In genomic region chr15:45919806-45920205, GRCh38 we compare ENCODE assay signal across 15 cellular contexts.
DNase-seq lines count a peak whose midpoint lies in the region; ATAC-seq, FAIRE-seq and TF ChIP-seq lines count a peak whose summit lies in the region.
"Had no signal": no experiment of that assay in that cellular context is flagged by ENCODE, and none has a peak within 500 bp of the region (broad histone marks: within the 10 kb centered on the region; RNA-seq: fewer than 3 reads in every experiment).

No MANE protein-coding gene starts in this region.

- peak; percentile 21 to 50 (median 26) for ATAC-seq in pancreas
- ATAC-seq in T-helper 17 cell = no peak
- ATAC-seq: stimulated activated naive B cell treated with anti-CD40 and anti-IgM and Interleukin-4, amounts not matched to agents 10 μg/mL and 1 μg/mL and 100 μg/mL, for 72 hours had no signal

- 81 to 84% methylated on average over 6 of the region's 6 CpGs for WGBS in pancreas, 2 donors

- H3K9me2 ChIP-seq in PC-9 (ENCODE audit: insufficient read depth) = no peaks in the 10 kb centered on the region

- H3K4me1 Mint-ChIP-seq in activated T-helper 1 cell treated with anti-CD3 and anti-CD28 coated beads, Interleukin-12 subunit alpha, Interleukin-12 subunit beta, Interleukin-2, Interleukin-4 antibody, amounts not matched to agents 30 ng/mL and 10 ng/mL and 1 ng/mL, durations not matched to agents 14 hours and 24 hours and 36 hours (ENCODE audit: low read depth) = no peaks in the 10 kb centered on the region
- no peaks in the 10 kb centered on the region for H3K4me1 Mint-ChIP-seq in T-helper 17 cell
- H3K4me1 Mint-ChIP-seq: stimulated activated naive B cell treated with anti-CD40 and anti-IgM and Interleukin-4, amounts not matched to agents 10 μg/mL and 1 μg/mL and 100 μg/mL, for 72 hours had no signal

- intact Hi-C loops in PC-9 (cut with micrococcal nuclease; ENCODE audit: unreplicated experiment) = loop anchor here (1.0 kb wide), 1 partner anchor 65 kb away; no protein-coding TSS in a partner anchor
- intact Hi-C loops in pancreas (cut with DNase I) = no loop called here
- intact Hi-C loops in activated T-helper 1 cell treated with anti-CD3 and anti-CD28 coated beads, Interleukin-12 subunit alpha, Interleukin-12 subunit beta, Interleukin-2, Interleukin-4 antibody, amounts not matched to agents 30 ng/mL and 10 ng/mL and 1 ng/mL, durations not matched to agents 14 hours and 24 hours and 36 hours (cut with micrococcal nuclease) = no loop called here

- no peaks in the 10 kb centered on the region for H3K9me3 Mint-ChIP-seq in activated T-helper 1 cell treated with anti-CD3 and anti-CD28 coated beads, Interleukin-12 subunit alpha, Interleukin-12 subunit beta, Interleukin-2, Interleukin-4 antibody, amounts not matched to agents 30 ng/mL and 10 ng/mL and 1 ng/mL, durations not matched to agents 14 hours and 24 hours and 36 hours

- no peaks in the 10 kb centered on the region for H3K27me3 ChIP-seq in PC-9 (ENCODE audit: insufficient read depth, low read depth)
- H3K27me3 ChIP-seq in pancreas = no peaks in the 10 kb centered on the region

- no peak overlapping the region for H3K4me3 Mint-ChIP-seq in activated T-helper 1 cell treated with anti-CD3 and anti-CD28 coated beads, Interleukin-12 subunit alpha, Interleukin-12 subunit beta, Interleukin-2, Interleukin-4 antibody, amounts not matched to agents 30 ng/mL and 10 ng/mL and 1 ng/mL, durations not matched to agents 14 hours and 24 hours and 36 hours
- H3K4me3 Mint-ChIP-seq in T-helper 17 cell = no peak overlapping the region
- H3K4me3 Mint-ChIP-seq: stimulated activated naive B cell treated with anti-CD40 and anti-IgM and Interleukin-4, amounts not matched to agents 10 μg/mL and 1 μg/mL and 100 μg/mL, for 72 hours had no signal

- no peaks in the 10 kb centered on the region for H4K20me1 ChIP-seq in PC-9 (ENCODE audit: insufficient read depth)

- H3K79me2 ChIP-seq in PC-9 (ENCODE audit: low read depth) = no peaks in the 10 kb centered on the region

- no peak overlapping the region for H2AFZ ChIP-seq in PC-9

- peak overlapping the region; percentile 32 for H3K4me2 ChIP-seq in PC-9

- POLR2A ChIA-PET in PC-9 (lab: Charles Lee; ENCODE audit: unreplicated experiment) = no interaction called here

- TF ChIP-seq CTCF in PC-9 (conservative IDR thresholded peaks at IDR 0.05) (no peak), fibroblast of mammary gland (conservative IDR thresholded peaks at IDR 0.05; ENCODE audit: control insufficient read depth, insufficient read depth, low read depth, low read length) (no peak), pancreas (IDR thresholded peaks at IDR 0.05) (no peak)

- CTCF ChIA-PET in PC-9 (lab: Charles Lee) = no interaction called here

- H3K36me3 Mint-ChIP-seq in activated T-helper 1 cell treated with anti-CD3 and anti-CD28 coated beads, Interleukin-12 subunit alpha, Interleukin-12 subunit beta, Interleukin-2, Interleukin-4 antibody, amounts not matched to agents 30 ng/mL and 10 ng/mL and 1 ng/mL, durations not matched to agents 14 hours and 24 hours and 36 hours (ENCODE audit: low read depth) = no peaks in the 10 kb centered on the region
- no peaks in the 10 kb centered on the region for H3K36me3 Mint-ChIP-seq in T-helper 17 cell (ENCODE audit: low read depth)
- H3K36me3 Mint-ChIP-seq: stimulated activated naive B cell treated with anti-CD40 and anti-IgM and Interleukin-4, amounts not matched to agents 10 μg/mL and 1 μg/mL and 100 μg/mL, for 72 hours had no signal

- H3F3A ChIP-seq in PC-9 (ENCODE audit: insufficient read depth, low read depth) = no peaks in the 10 kb centered on the region

- H3K27ac Mint-ChIP-seq in activated T-helper 1 cell treated with anti-CD3 and anti-CD28 coated beads, Interleukin-12 subunit alpha, Interleukin-12 subunit beta, Interleukin-2, Interleukin-4 antibody, amounts not matched to agents 30 ng/mL and 10 ng/mL and 1 ng/mL, durations not matched to agents 14 hours and 24 hours and 36 hours = no peak overlapping the region
- H3K27ac Mint-ChIP-seq in T-helper 17 cell = no peak overlapping the region
- H3K27ac Mint-ChIP-seq: stimulated activated naive B cell treated with anti-CD40 and anti-IgM and Interleukin-4, amounts not matched to agents 10 μg/mL and 1 μg/mL and 100 μg/mL, for 72 hours had no signal

- H3K27ac ChIP-seq in PC-9 (0 out of 2 replicates have a peak overlapping the region, but pooled peaks have one; percentile 26), pancreas (no peak overlapping the region)

- H3K36me3 ChIP-seq in PC-9 (ENCODE audit: low read depth) (no peaks in the 10 kb centered on the region), pancreas (no peaks in the 10 kb centered on the region)

- no peaks in the 10 kb centered on the region for H3K27me3 Mint-ChIP-seq in activated T-helper 1 cell treated with anti-CD3 and anti-CD28 coated beads, Interleukin-12 subunit alpha, Interleukin-12 subunit beta, Interleukin-2, Interleukin-4 antibody, amounts not matched to agents 30 ng/mL and 10 ng/mL and 1 ng/mL, durations not matched to agents 14 hours and 24 hours and 36 hours (ENCODE audit: insufficient read depth)
- H3K27me3 Mint-ChIP-seq in T-helper 17 cell = no peaks in the 10 kb centered on the region
- H3K27me3 Mint-ChIP-seq: stimulated activated naive B cell treated with anti-CD40 and anti-IgM and Interleukin-4, amounts not matched to agents 10 μg/mL and 1 μg/mL and 100 μg/mL, for 72 hours had no signal

- H3K4me1 ChIP-seq in PC-9 (replicated peaks; ENCODE audit: insufficient read depth) (peaks cover 6% of the 10 kb centered on the region), pancreas (peaks cover 0 to 6% (median 4%) of the 10 kb centered on the region in 3 donors)

- H3K9me3 ChIP-seq in PC-9 (ENCODE audit: insufficient read depth, low read depth) (peaks cover 2% of the 10 kb centered on the region; the same call in 1 of the 2 replicates), pancreas (no peaks in the 10 kb centered on the region), T-helper 17 cell (ENCODE audit: control insufficient read depth, low read length, poor library complexity, severe bottlenecking) (no peaks in the 10 kb centered on the region)

- DNase-seq in GM04503 (ENCODE audit: low read depth) (peak; percentile 72), PC-9 (peak; percentile 72 to 92), fibroblast of mammary gland (ENCODE audit: low read depth) (peak; percentile 1), pancreas (no peak), GDM1 (lab: John Stamatoyannopoulos, UW) (no peak), T-helper 17 cell (no peak), COLO668 (lab: John Stamatoyannopoulos, UW; ENCODE audit: unreplicated experiment) (no peak)
- DNase-seq in activated T-helper 1 cell treated with anti-CD3 and anti-CD28 coated beads, Interleukin-12 subunit alpha, Interleukin-12 subunit beta, Interleukin-2, Interleukin-4 antibody, amounts not matched to agents 30 ng/mL and 10 ng/mL and 1 ng/mL, durations not matched to agents 14 hours and 24 hours and 36 hours (ENCODE audit: low spot score) = no peak
- DNase-seq: activated CD4-positive, alpha-beta T cell treated with anti-CD3 and anti-CD28 coated beads for 1 hour; activated naive CD4-positive, alpha-beta T cell; DMS79 treated with DMSO at 0.1 percent for 48 hours; midbrain; NCI-H2029 treated with DMSO at 0.1 percent for 48 hours; stimulated activated CD4-positive, alpha-beta T cell treated with anti-CD3 and anti-CD28 coated beads, Interleukin-12 subunit alpha, Interleukin-12 subunit beta, amount 100 ng/mL, for 4 hours; stimulated activated naive B cell treated with anti-CD40 and anti-IgM and Interleukin-4, amounts not matched to agents 10 μg/mL and 1 μg/mL and 100 μg/mL, for 72 hours had no signal

- H3K4me3 ChIP-seq in PC-9 (no peak overlapping the region), fibroblast of mammary gland (ENCODE audit: control insufficient read depth, low read depth, low read length) (no peak overlapping the region), pancreas (no peak overlapping the region)

- no TSS peak for BruUV-seq in PC-9 (replicated peaks; lab: Mats Ljungman, UMichigan)

- no peak for FAIRE-seq in pancreas (lab: Jason Lieb, UNC)

Comparison
In these comparisons a context has a peak if more than half of its experiments do, and no peak if none do; other contexts are left out.
1. DNase-seq: peak in GM04503 (single experiment), PC-9 (2 of 2) and fibroblast of mammary gland (single experiment); none in pancreas (0 of 6), GDM1 (single experiment), activated T-helper 1 cell treated with anti-CD3 and anti-CD28 coated beads, Interleukin-12 subunit alpha, Interleukin-12 subunit beta, Interleukin-2, Interleukin-4 antibody, amounts not matched to agents 30 ng/mL and 10 ng/mL and 1 ng/mL, durations not matched to agents 14 hours and 24 hours and 36 hours (single experiment), T-helper 17 cell (0 of 3) and COLO668 (single experiment).